29 cellular contexts compared by ENCODE assay signal in genomic region chr2:76930076-76930734, GRCh38.
"Had no signal": no experiment of that assay in that cellular context is flagged by ENCODE, and none has a peak within 500 bp of the region (broad histone marks: within the 10 kb centered on the region; RNA-seq: fewer than 3 reads in every experiment).

No MANE protein-coding gene starts in this region.

- DNase-seq: activated CD4-positive, alpha-beta memory T cell treated with anti-CD3 and anti-CD28 coated beads, Interleukin-2, amount 10 ng/mL, durations not matched to agents 7 days and 5 days; activated CD4-positive, alpha-beta T cell treated with anti-CD3 and anti-CD28 coated beads for 1 hour; activated CD4-positive, alpha-beta T cell treated with anti-CD3 and anti-CD28 coated beads, Interleukin-2, amount 10 ng/mL, durations not matched to agents 7 days and 5 days; activated CD8-positive, alpha-beta memory T cell treated with anti-CD3 and anti-CD28 coated beads, Interleukin-2, amount 50 U/mL, for 48 hours; activated gamma-delta T cell; activated naive CD4-positive, alpha-beta T cell treated with anti-CD3 and anti-CD28 coated beads, Interleukin-2, amount 10 ng/mL, durations not matched to agents 7 days and 5 days; activated T-cell treated with anti-CD3 and anti-CD28 coated beads, Interleukin-2, amount 50 U/mL, for 24 hours; amniotic stem cell; caudate nucleus; dermis blood vessel endothelial cell; effector CD4-positive, alpha-beta T cell; esophagus squamous epithelium; left lung; lower lobe of right lung; mesenchymal stem cell; stimulated activated CD4-positive, alpha-beta T cell treated with anti-CD3 and anti-CD28 coated beads, Interleukin-1b, Interleukin-23, amount 100 ng/mL, for 48 hours; stimulated activated CD4-positive, alpha-beta T cell treated with anti-CD3 and anti-CD28 coated beads, Interleukin-4, amount 100 ng/mL, for 4 hours; stimulated activated CD8-positive, alpha-beta memory T cell treated with anti-CD3 and anti-CD28 coated beads, Interleukin-4, amount 100 ng/mL, for 48 hours; stimulated activated naive CD8-positive, alpha-beta T cell treated with anti-CD3 and anti-CD28 coated beads, Interleukin-15, amount 100 ng/mL, for 72 hours; substantia nigra; T-helper 17 cell; T1000; thyroid gland; upper lobe of right lung had no signal

- H3K4me3 ChIP-seq: esophagus squamous epithelium, left lung, lower lobe of right lung, skin epidermis, thyroid gland, upper lobe of right lung had no signal

- H3K27ac ChIP-seq: epithelial cell of prostate, esophagus squamous epithelium, left lung, lower lobe of right lung, skin epidermis, thyroid gland, upper lobe of right lung had no signal

- H3K9me3 ChIP-seq: esophagus squamous epithelium, left lung, lower lobe of right lung, thyroid gland, upper lobe of right lung had no signal

- H3K4me1 ChIP-seq: esophagus squamous epithelium, left lung, lower lobe of right lung, thyroid gland, upper lobe of right lung had no signal

- H3K27me3 ChIP-seq: esophagus squamous epithelium, left lung, thyroid gland, upper lobe of right lung had no signal

- ATAC-seq: left lung; lower lobe of right lung; natural killer cell treated with Interleukin-12 subunit alpha and Interleukin-12 subunit beta and Interleukin-15 and Interleukin-18, amount 100 ng/mL, for 72 hours; sciatic nerve; stimulated activated memory B cell treated with anti-CD40 and anti-IgM and Interleukin-4, amounts not matched to agents 10 μg/mL and 1 μg/mL and 100 μg/mL, for 72 hours; stimulated activated naive CD8-positive, alpha-beta T cell treated with anti-CD3 and anti-CD28 coated beads, Interleukin-15, amount 100 ng/mL, for 72 hours; T-helper 17 cell; upper lobe of right lung had no signal

- H3K36me3 ChIP-seq: esophagus squamous epithelium, left lung, lower lobe of right lung, thyroid gland, upper lobe of right lung had no signal
